In the genomic region with DNA sequence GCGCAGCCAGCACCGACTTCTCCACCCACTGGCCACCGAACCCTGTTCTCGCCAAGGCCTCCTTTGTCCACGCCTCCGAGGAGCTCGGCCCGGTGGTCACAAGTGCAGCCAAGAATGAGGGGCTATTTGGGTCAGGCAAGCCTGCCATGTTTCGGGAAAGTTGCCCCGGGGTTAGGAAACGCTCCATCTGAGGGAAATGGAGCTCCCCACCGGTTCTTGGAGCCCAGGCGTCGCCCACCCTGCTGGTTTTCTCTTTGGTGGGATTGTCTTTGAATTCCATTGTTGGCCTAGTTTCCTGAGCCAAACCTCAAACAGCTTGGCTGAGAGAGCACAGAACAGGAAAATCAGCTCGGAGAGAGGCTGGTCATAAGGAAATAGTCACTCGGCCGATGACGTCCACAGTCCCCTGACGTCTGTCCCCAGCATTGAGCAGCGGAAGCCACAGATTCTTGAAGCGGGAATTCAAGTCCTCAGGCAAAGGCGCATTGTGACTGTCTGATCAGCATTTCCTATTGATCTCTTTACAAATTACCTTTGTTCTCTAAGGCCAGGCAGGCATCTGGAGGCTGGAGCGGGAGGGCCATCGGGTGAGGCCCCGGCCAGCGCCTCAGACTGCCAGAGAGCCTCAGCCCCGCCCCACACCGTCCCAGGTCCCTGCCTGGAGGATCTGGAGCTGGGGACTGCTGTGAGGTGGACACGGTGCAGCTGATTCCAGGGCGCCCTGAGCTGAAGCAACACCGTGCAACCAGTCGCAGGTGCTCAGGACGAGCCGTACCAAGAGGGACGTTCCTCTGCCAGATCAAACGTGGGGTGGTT, we compare ENCODE assay signal across 8 cellular contexts.
DNase-seq lines count a peak whose midpoint lies in the region; ATAC-seq and TF ChIP-seq lines count a peak whose summit lies in the region.
"Had no signal": no experiment of that assay in that cellular context is flagged by ENCODE, and none has a peak within 500 bp of the region (broad histone marks: within the 10 kb centered on the region; RNA-seq: fewer than 3 reads in every experiment).

No MANE protein-coding gene starts in this region.

- H3K4me3 Mint-ChIP-seq in dendritic cell treated with granulocyte-macrophage colony-stimulating factor and Interleukin-4, amounts not matched to agents 40 ng/mL and 50 ng/mL, for 4 days, result peak overlapping the region; percentile 58
- H3K4me3 Mint-ChIP-seq: activated B cell treated with CpG ODN at 0.5 μM for 24 hours had no signal

- no peaks in the 10 kb centered on the region for H3K9me3 Mint-ChIP-seq in dendritic cell treated with granulocyte-macrophage colony-stimulating factor and Interleukin-4, amounts not matched to agents 40 ng/mL and 50 ng/mL, for 4 days
- H3K9me3 Mint-ChIP-seq: activated B cell treated with CpG ODN at 0.5 μM for 24 hours had no signal

- no peaks in the 10 kb centered on the region for H3K27me3 ChIP-seq in right lobe of liver
- H3K27me3 ChIP-seq in tibial artery, result peaks cover 0 to 34% of the 10 kb centered on the region in 2 donors

- peak; percentile 58 to 78 (median 69) for ATAC-seq in right lobe of liver
- ATAC-seq in HG02973 (IDR thresholded peaks at IDR 0.05; ENCODE audit: unreplicated experiment), result no peak

- H3K27me3 Mint-ChIP-seq in dendritic cell treated with granulocyte-macrophage colony-stimulating factor and Interleukin-4, amounts not matched to agents 40 ng/mL and 50 ng/mL, for 4 days, result peaks cover 65% of the 10 kb centered on the region

- H3K27ac ChIP-seq in right lobe of liver, result peak overlapping the region; percentile 37 to 78 (median 44)
- H3K27ac ChIP-seq in tibial artery, result no peak overlapping the region

- H3K36me3 Mint-ChIP-seq in dendritic cell treated with granulocyte-macrophage colony-stimulating factor and Interleukin-4, amounts not matched to agents 40 ng/mL and 50 ng/mL, for 4 days (ENCODE audit: low read depth), result no peaks in the 10 kb centered on the region

- intact Hi-C loops in dendritic cell treated with granulocyte-macrophage colony-stimulating factor and Interleukin-4, amounts not matched to agents 40 ng/mL and 50 ng/mL, for 4 days (cut with micrococcal nuclease), result no loop called here
- intact Hi-C loops in right lobe of liver (cut with DNase I) (no loop called here), tibial artery (cut with DNase I; ENCODE audit: low total_unique reads) (no loop called here)

- H3K4me3 ChIP-seq in right lobe of liver (no peak overlapping the region), tibial artery (no peak overlapping the region)

- H3K4me1 Mint-ChIP-seq in dendritic cell treated with granulocyte-macrophage colony-stimulating factor and Interleukin-4, amounts not matched to agents 40 ng/mL and 50 ng/mL, for 4 days (ENCODE audit: low read depth), result peaks cover 30% of the 10 kb centered on the region

- H3K9me3 ChIP-seq in right lobe of liver (no peaks in the 10 kb centered on the region), tibial artery (no peaks in the 10 kb centered on the region)

- DNase-seq in NCI-H510A treated with DMSO at 0.1 percent for 48 hours (lab: John Stamatoyannopoulos, UW), result peak; percentile 67
- DNase-seq in right lobe of liver, result peak; percentile 52 to 64 (median 62)
- DNase-seq in tibial artery, result peak; percentile 45 to 63
- DNase-seq in A172 (ENCODE audit: low spot score), result no peak
- no peak for DNase-seq in activated T-cell treated with anti-CD3 and anti-CD28 coated beads, Interleukin-2, amount 50 U/mL, for 48 hours
- DNase-seq: activated B cell treated with CpG ODN at 0.5 μM for 24 hours had no signal

- WGBS in right lobe of liver (ENCODE audit: insufficient coverage, low coverage, low lambda C conversion rate, missing lambda C conversion rate), result 65% methylated on average over 5 of the region's 36 CpGs

- no peak for TF ChIP-seq CTCF in right lobe of liver (IDR thresholded peaks at IDR 0.05)
- no peak for TF ChIP-seq CTCF in tibial artery (IDR thresholded peaks at IDR 0.05)

- no peak for TF ChIP-seq POLR2A in right lobe of liver (IDR thresholded peaks at IDR 0.05)

- peak overlapping the region; percentile 23 for H3K27ac Mint-ChIP-seq in dendritic cell treated with granulocyte-macrophage colony-stimulating factor and Interleukin-4, amounts not matched to agents 40 ng/mL and 50 ng/mL, for 4 days
- H3K27ac Mint-ChIP-seq: activated B cell treated with CpG ODN at 0.5 μM for 24 hours had no signal

- H3K36me3 ChIP-seq in right lobe of liver (no peaks in the 10 kb centered on the region), tibial artery (no peaks in the 10 kb centered on the region)

- H3K4me1 ChIP-seq in right lobe of liver, result peaks cover 0 to 7% (median 0%) of the 10 kb centered on the region in 4 donors
- peaks cover 0 to 13% (median 2%) of the 10 kb centered on the region in 4 donors for H3K4me1 ChIP-seq in tibial artery

Comparison
In these comparisons a context has a peak if more than half of its experiments do, and no peak if none do; other contexts are left out.
1. DNase-seq: peak in NCI-H510A treated with DMSO at 0.1 percent for 48 hours (single experiment), right lobe of liver (3 of 3) and tibial artery (2 of 2); none in A172 (single experiment) and activated T-cell treated with anti-CD3 and anti-CD28 coated beads, Interleukin-2, amount 50 U/mL, for 48 hours (0 of 2).
2. H3K27ac ChIP-seq: peak in right lobe of liver (3 of 3); none in tibial artery (0 of 2).